10 cellular contexts compared by ENCODE assay signal in the genomic region with DNA sequence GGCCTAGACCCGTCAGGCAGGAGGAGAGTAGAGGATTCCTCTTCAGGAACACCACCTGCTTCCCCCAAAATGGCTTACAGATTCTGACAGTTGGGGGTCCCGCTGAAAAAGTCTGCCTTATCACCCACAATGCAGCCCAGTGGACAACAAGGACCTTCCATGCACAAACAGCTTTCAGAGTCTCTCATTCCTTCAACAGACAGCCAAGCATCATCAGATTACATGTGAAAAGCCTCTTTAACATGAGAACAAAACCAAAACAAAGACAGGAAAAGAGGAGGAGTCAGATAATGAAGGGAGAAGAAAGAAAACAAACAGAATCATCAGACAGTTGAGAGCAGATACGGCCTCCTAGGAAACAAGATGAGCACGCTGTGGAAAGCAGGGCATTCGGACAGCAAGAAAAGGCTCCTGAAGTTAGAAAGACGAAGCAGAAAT. TPM values are rescaled to one million over a fixed set of nuclear protein-coding genes. Genes with fewer than 3 reads are reported as not detected.
DNase-seq lines count a peak whose midpoint lies in the region; ATAC-seq and TF ChIP-seq lines count a peak whose summit lies in the region.
"Had no signal": no experiment of that assay in that cellular context is flagged by ENCODE, and none has a peak within 500 bp of the region (broad histone marks: within the 10 kb centered on the region; RNA-seq: fewer than 3 reads in every experiment).

No MANE protein-coding gene starts in this region.

- peak; percentile 72 for DNase-seq in ELF-1 (ENCODE audit: low read depth, low spot score)
- DNase-seq in Peyer's patch, result no peak
- DNase-seq in fibroblast of peridontal ligament (ENCODE audit: extremely low read depth), result peak; percentile 76
- peak; percentile 76 for DNase-seq in pons (ENCODE audit: low spot score)
- no peak for DNase-seq in stimulated activated CD8-positive, alpha-beta memory T cell treated with anti-CD3 and anti-CD28 coated beads, Interleukin-4, amount 100 ng/mL, for 48 hours
- no peak for DNase-seq in D341Med (ENCODE audit: low spot score)
- DNase-seq in hippocampal formation (lab: John Stamatoyannopoulos, UW), result no peak
- DNase-seq: activated CD4-positive, alpha-beta T cell treated with anti-CD3 and anti-CD28 coated beads for 1 hour; NCI-H187 had no signal

- H3K36me3 ChIP-seq in Peyer's patch, result peaks cover 0 to 51% (median 0%) of the 10 kb centered on the region in 3 donors

- H3K27me3 ChIP-seq in Peyer's patch, result no peaks in the 10 kb centered on the region

- no peak for TF ChIP-seq CTCF in Peyer's patch (IDR thresholded peaks at IDR 0.05)

- H3K4me1 ChIP-seq in Peyer's patch, result peaks cover 0 to 32% (median 8%) of the 10 kb centered on the region in 4 donors

- H3K9me3 ChIP-seq in Peyer's patch, result no peaks in the 10 kb centered on the region

- no peak overlapping the region for H3K4me3 ChIP-seq in Peyer's patch

- ATAC-seq in GM19467 (IDR thresholded peaks at IDR 0.05; ENCODE audit: unreplicated experiment), result no peak

- H3K27ac ChIP-seq in Peyer's patch, result peak overlapping the region; percentile 40 to 91 (median 60)

- TF ChIP-seq POLR2A in Peyer's patch (IDR thresholded peaks at IDR 0.05), result no peak

RNA-seq across cellular contexts. Expression of a gene that starts 18.3 kb away (rescaled TPM):
- total RNA-seq in Peyer's patch, result 10 to 100 TPM; 18.4 to 53.6 (median 28.8) TPM

RNA-seq across cellular contexts. Expression of a gene that starts 18.6 kb away (rescaled TPM):
- 10 to 100 TPM; 43.8 to 77.0 (median 57.3) TPM for total RNA-seq in Peyer's patch

Comparison
In these comparisons a context has a peak if more than half of its experiments do, and no peak if none do; other contexts are left out.
1. DNase-seq: peak in ELF-1 (single experiment), fibroblast of peridontal ligament (single experiment) and pons (single experiment); none in Peyer's patch (0 of 3), stimulated activated CD8-positive, alpha-beta memory T cell treated with anti-CD3 and anti-CD28 coated beads, Interleukin-4, amount 100 ng/mL, for 48 hours (single experiment), D341Med (single experiment) and hippocampal formation (0 of 2).